Comparison of ENCODE assay signal across 31 cellular contexts in the genomic region with DNA sequence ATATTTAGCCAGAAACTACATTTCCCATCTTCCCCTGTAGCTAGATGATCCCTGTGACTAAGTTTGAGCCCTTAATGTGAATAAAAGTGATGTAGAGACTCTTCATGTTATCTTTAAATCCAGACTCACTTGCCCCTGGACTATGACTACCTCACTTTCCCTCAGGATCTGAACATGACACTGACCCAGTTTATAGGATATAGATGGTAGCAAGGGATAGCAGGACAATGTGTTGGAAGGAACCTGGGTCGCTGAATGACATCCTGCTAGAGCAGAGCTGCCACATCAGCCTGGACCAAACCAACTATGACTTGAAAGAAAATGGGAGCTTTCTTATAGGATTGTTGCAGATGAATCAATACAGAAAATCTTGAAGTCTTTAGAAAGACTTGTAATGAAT.
"Had no signal": no experiment of that assay in that cellular context is flagged by ENCODE, and none has a peak within 500 bp of the region (broad histone marks: within the 10 kb centered on the region; RNA-seq: fewer than 3 reads in every experiment).

No MANE protein-coding gene starts in this region.

- H3K27me3 ChIP-seq: ascending aorta had no signal

- H3K36me3 ChIP-seq: ascending aorta had no signal

- H3K4me1 ChIP-seq: ascending aorta had no signal

- FAIRE-seq: TTC549 had no signal

- H3K9me3 ChIP-seq: ascending aorta had no signal

- H3K27ac ChIP-seq: ascending aorta, VCaP had no signal

- H3K4me3 ChIP-seq: ascending aorta had no signal

- DNase-seq: activated B cell treated with CpG ODN at 0.5 μM for 24 hours; activated CD4-positive, alpha-beta memory T cell treated with anti-CD3 and anti-CD28 coated beads for 36 hours; activated CD4-positive, alpha-beta T cell treated with anti-CD3 and anti-CD28 coated beads for 4 hours; activated CD4-positive, alpha-beta T cell treated with anti-CD3 and anti-CD28 coated beads, Interleukin-2, amount 10 ng/mL, durations not matched to agents 24 days and 14 days; activated CD4-positive, alpha-beta T cell treated with anti-CD3 and anti-CD28 coated beads, Interleukin-2, amount 50 U/mL, for 1 hour; activated CD4-positive, alpha-beta T cell treated with anti-CD3 and anti-CD28 coated beads, Interleukin-2, amount 50 U/mL, for 4 hours; activated CD4-positive, CD25-positive, alpha-beta regulatory T cell treated with anti-CD3 and anti-CD28 coated beads, Interleukin-2, amount 50 U/mL, for 72 hours; activated CD8-positive, alpha-beta memory T cell treated with anti-CD3 and anti-CD28 coated beads, Interleukin-2, amount 50 U/mL, for 4 hours; activated CD8-positive, alpha-beta T cell treated with anti-CD3 and anti-CD28 coated beads for 36 hours; activated effector memory CD4-positive, alpha-beta T cell treated with anti-CD3 and anti-CD28 coated beads, Interleukin-2, amount 50 U/mL, for 16 hours; activated gamma-delta T cell treated with Interleukin-2 at 50 U/mL for 16 hours; activated naive CD4-positive, alpha-beta T cell; activated naive CD4-positive, alpha-beta T cell treated with anti-CD3 and anti-CD28 coated beads for 36 hours; activated naive CD4-positive, alpha-beta T cell treated with anti-CD3 and anti-CD28 coated beads, Interleukin-2, amount 50 U/mL, for 16 hours; activated naive CD8-positive, alpha-beta T cell treated with anti-CD3 and anti-CD28 coated beads for 36 hours; activated T-cell treated with anti-CD3 and anti-CD28 coated beads for 4 hours; activated T-cell treated with anti-CD3 and anti-CD28 coated beads, Interleukin-2, amount 50 U/mL, for 1 hour; activated T-cell treated with anti-CD3 and anti-CD28 coated beads, Interleukin-2, amount 50 U/mL, for 4 hours; activated T-cell treated with anti-CD3 and anti-CD28 coated beads, Interleukin-2, amount 50 U/mL, for 72 hours; amygdala; anterior cingulate cortex; central memory CD4-positive, alpha-beta T cell; SW 1271; T-helper 1 cell; T-helper 2 cell; T-helper 9 cell had no signal

- ATAC-seq: activated CD8-positive, alpha-beta T cell treated with anti-CD3 and anti-CD28 coated beads for 36 hours; activated naive CD4-positive, alpha-beta T cell treated with anti-CD3 and anti-CD28 coated beads, Interleukin-2, amount 50 U/mL, for 72 hours; activated T-cell treated with anti-CD3 and anti-CD28 coated beads, Interleukin-2, amount 50 U/mL, for 4 hours; activated T-cell treated with anti-CD3 and anti-CD28 coated beads, Interleukin-2, amount 50 U/mL, for 72 hours; activated T-helper 17 cell treated with anti-CD3 and anti-CD28 coated beads, Interleukin-2, amount 50 U/mL, for 72 hours had no signal
